8 cellular contexts compared by ENCODE assay signal in genomic region chr20:31722388-31723281, GRCh38. TPM values are rescaled to one million over a fixed set of nuclear protein-coding genes. Genes with fewer than 3 reads are reported as not detected.
DNase-seq lines count a peak whose midpoint lies in the region; ATAC-seq and TF ChIP-seq lines count a peak whose summit lies in the region.

Gene BCL2L1 (minus strand): TSS chr20:31722868. CDS start chr20:31722218, 650 bp downstream.

- H3K27me3 ChIP-seq in Peyer's patch (no peaks in the 10 kb centered on the region), esophagus muscularis mucosa (no peaks in the 10 kb centered on the region)

- TF ChIP-seq POLR2A in Peyer's patch (IDR thresholded peaks at IDR 0.05) (peak; percentile 49 to 70), esophagus muscularis mucosa (IDR thresholded peaks at IDR 0.05; ENCODE audit: low read depth) (peak; percentile 53)

- peak within 1 kb of the TSS; percentile 71 to 98 (median 92) for H3K4me3 Mint-ChIP-seq in IgD-negative memory B cell
- H3K4me3 Mint-ChIP-seq in activated T-cell treated with anti-CD3 and anti-CD28 coated beads, Interleukin-2, amount 50 U/mL, for 72 hours: peak within 1 kb of the TSS; percentile 95 to 96
- H3K4me3 Mint-ChIP-seq in stimulated activated effector memory CD8-positive, alpha-beta T cell treated with anti-CD3 and anti-CD28 coated beads, Interleukin-12 subunit alpha, Interleukin-12 subunit beta, amount 100 ng/mL, for 72 hours: peak within 1 kb of the TSS; percentile 96

- peak; percentile 29 for ATAC-seq in GM18502 (IDR thresholded peaks at IDR 0.05; ENCODE audit: poor library complexity, unreplicated experiment)
- ATAC-seq in activated T-cell treated with anti-CD3 and anti-CD28 coated beads, Interleukin-2, amount 50 U/mL, for 72 hours (replicated peaks in 1 of 2): peak; percentile 32 to 35
- ATAC-seq in stimulated activated effector memory CD8-positive, alpha-beta T cell treated with anti-CD3 and anti-CD28 coated beads, Interleukin-12 subunit alpha, Interleukin-12 subunit beta, amount 100 ng/mL, for 72 hours: peak; percentile 48

- peaks cover 0 to 36% (median 13%) of the 10 kb centered on the region in 4 donors for H3K4me1 ChIP-seq in Peyer's patch
- H3K4me1 ChIP-seq in esophagus muscularis mucosa: peaks cover 19 to 47% (median 40%) of the 10 kb centered on the region in 4 donors

- peak in 5 of 6 experiments; percentile 37 to 95 (median 86) for TF ChIP-seq CTCF in Peyer's patch (IDR thresholded peaks at IDR 0.05)
- TF ChIP-seq CTCF in esophagus muscularis mucosa (IDR thresholded peaks at IDR 0.05): peak; percentile 46 to 82 (median 63)

- H3K9me3 Mint-ChIP-seq in IgD-negative memory B cell: no peaks in the 10 kb centered on the region
- H3K9me3 Mint-ChIP-seq in activated T-cell treated with anti-CD3 and anti-CD28 coated beads, Interleukin-2, amount 50 U/mL, for 72 hours: no peaks in the 10 kb centered on the region
- no peaks in the 10 kb centered on the region for H3K9me3 Mint-ChIP-seq in stimulated activated effector memory CD8-positive, alpha-beta T cell treated with anti-CD3 and anti-CD28 coated beads, Interleukin-12 subunit alpha, Interleukin-12 subunit beta, amount 100 ng/mL, for 72 hours

- 0% methylated on average over 22 of the region's 43 CpGs for WGBS in esophagus muscularis mucosa

- no peaks in the 10 kb centered on the region for H3K27me3 Mint-ChIP-seq in IgD-negative memory B cell
- H3K27me3 Mint-ChIP-seq in activated T-cell treated with anti-CD3 and anti-CD28 coated beads, Interleukin-2, amount 50 U/mL, for 72 hours (ENCODE audit: low read depth): no peaks in the 10 kb centered on the region

- H3K4me1 Mint-ChIP-seq in IgD-negative memory B cell: peaks cover 40 to 46% (median 43%) of the 10 kb centered on the region in 3 donors
- peaks cover 17% of the 10 kb centered on the region for H3K4me1 Mint-ChIP-seq in activated T-cell treated with anti-CD3 and anti-CD28 coated beads, Interleukin-2, amount 50 U/mL, for 72 hours (ENCODE audit: low read depth)
- peaks cover 10% of the 10 kb centered on the region for H3K4me1 Mint-ChIP-seq in stimulated activated effector memory CD8-positive, alpha-beta T cell treated with anti-CD3 and anti-CD28 coated beads, Interleukin-12 subunit alpha, Interleukin-12 subunit beta, amount 100 ng/mL, for 72 hours

- DNase-seq in 8988T (peak; percentile 65), Peyer's patch (peak; percentile 66 to 87 (median 86)), esophagus muscularis mucosa (ENCODE audit: extremely low spot score) (peak; percentile 95), myocyte (ENCODE audit: low read depth) (peak; percentile 93)
- DNase-seq in activated T-cell treated with anti-CD3 and anti-CD28 coated beads, Interleukin-2, amount 50 U/mL, for 72 hours: peak; percentile 73 to 79
- DNase-seq in stimulated activated effector memory CD8-positive, alpha-beta T cell treated with anti-CD3 and anti-CD28 coated beads, Interleukin-12 subunit alpha, Interleukin-12 subunit beta, amount 100 ng/mL, for 72 hours (ENCODE audit: low spot score in 2 of 2): peak; percentile 53 to 89

- peak within 1 kb of the TSS; percentile 46 to 97 (median 63) for H3K27ac Mint-ChIP-seq in IgD-negative memory B cell
- peak within 1 kb of the TSS; percentile 83 for H3K27ac Mint-ChIP-seq in activated T-cell treated with anti-CD3 and anti-CD28 coated beads, Interleukin-2, amount 50 U/mL, for 72 hours
- H3K27ac Mint-ChIP-seq in stimulated activated effector memory CD8-positive, alpha-beta T cell treated with anti-CD3 and anti-CD28 coated beads, Interleukin-12 subunit alpha, Interleukin-12 subunit beta, amount 100 ng/mL, for 72 hours: peak within 1 kb of the TSS; percentile 97

- H3K36me3 ChIP-seq in Peyer's patch (peaks cover 0 to 6% (median 0%) of the 10 kb centered on the region in 3 donors), esophagus muscularis mucosa (peaks cover 0 to 30% (median 4%) of the 10 kb centered on the region in 4 donors)

- no peak for TF ChIP-seq EP300 in esophagus muscularis mucosa (IDR thresholded peaks at IDR 0.05)

- H3K36me3 Mint-ChIP-seq in IgD-negative memory B cell: peaks cover 5% of the 10 kb centered on the region
- peaks cover 29 to 35% of the 10 kb centered on the region in 2 donors for H3K36me3 Mint-ChIP-seq in activated T-cell treated with anti-CD3 and anti-CD28 coated beads, Interleukin-2, amount 50 U/mL, for 72 hours (ENCODE audit: insufficient read depth in 2 of 2)
- H3K36me3 Mint-ChIP-seq in stimulated activated effector memory CD8-positive, alpha-beta T cell treated with anti-CD3 and anti-CD28 coated beads, Interleukin-12 subunit alpha, Interleukin-12 subunit beta, amount 100 ng/mL, for 72 hours: peaks cover 56% of the 10 kb centered on the region

- no peaks in the 10 kb centered on the region for H3K9me3 ChIP-seq in Peyer's patch
- H3K9me3 ChIP-seq in esophagus muscularis mucosa: no peaks in the 10 kb centered on the region

- H3K27ac ChIP-seq in Peyer's patch: peak within 1 kb of the TSS; percentile 92 to 99 (median 96)
- peak within 1 kb of the TSS; percentile 93 to 99 (median 96) for H3K27ac ChIP-seq in esophagus muscularis mucosa (replicated peaks in 1 of 4)

- H3K4me3 ChIP-seq in Peyer's patch (peak within 1 kb of the TSS; percentile 67 to 85 (median 74)), esophagus muscularis mucosa (peak within 1 kb of the TSS; percentile 73 to 89 (median 82))

- intact Hi-C loops in esophagus muscularis mucosa (cut with DNase I): loop anchor here (5.0 kb wide), 1 partner anchor 150 kb away; no protein-coding TSS in a partner anchor

RNA-seq across cellular contexts. Expression of gene BCL2L1, which starts in this region (rescaled TPM):
- polyA plus RNA-seq in IgD-negative memory B cell: 9.8 TPM
- total RNA-seq in Peyer's patch (100 to 1,000 TPM in 3 of 4 donors, 10 to 100 TPM in 1; 85.0 to 185 (median 144) TPM), esophagus muscularis mucosa (100 to 1,000 TPM in 3 of 4 donors, 10 to 100 TPM in 1; 94.3 to 181 (median 140) TPM), myocyte (172 and 239 TPM in 2 replicates)
- 100 to 1,000 TPM; 120 to 152 TPM for total RNA-seq in activated T-cell treated with anti-CD3 and anti-CD28 coated beads, Interleukin-2, amount 50 U/mL, for 72 hours
- polyA plus RNA-seq in myocyte (2012): 181 TPM

Comparison
In these comparisons a context has a peak if more than half of its experiments do, and no peak if none do; other contexts are left out.
1. Peak in every context shown above with its lines: DNase-seq, ATAC-seq, H3K4me3 ChIP-seq and H3K27ac ChIP-seq.